9 cellular contexts compared by ENCODE assay signal in genomic region chr2:144659731-144660275, GRCh38.
A peak's percentile ranks its signal among the peaks of the same experiment; 100 is the strongest.
DNase-seq lines count a peak whose midpoint lies in the region; ATAC-seq, FAIRE-seq and TF ChIP-seq lines count a peak whose summit lies in the region.
"Had no signal": no experiment of that assay in that cellular context is flagged by ENCODE, and none has a peak within 500 bp of the region (broad histone marks: within the 10 kb centered on the region; RNA-seq: fewer than 3 reads in every experiment).

No MANE protein-coding gene starts in this region.

- H3K4me3 Mint-ChIP-seq in CD4-positive, alpha-beta memory T cell = peak overlapping the region in 1 of 8 donors; percentile 29

- RAD21 ChIA-PET in GM12878 (lab: Charles Lee; ENCODE audit: unreplicated experiment) = no interaction called here

- TF ChIP-seq RAD21 in GM12878 (IDR thresholded peaks at IDR 0.05; ENCODE audit: insufficient read depth, low read depth, low read length) = no peak

- H3K9ac ChIP-seq in GM12878 (ENCODE audit: control insufficient read depth, insufficient read depth, low read length) (no peak overlapping the region), rectal smooth muscle tissue (ENCODE audit: low read length) (no peak overlapping the region)

- no peaks in the 10 kb centered on the region for H3K4me1 ChIP-seq in CD4-positive, alpha-beta memory T cell (ENCODE audit: insufficient read depth, low read length)
- H3K4me1 ChIP-seq in GM12878 (ENCODE audit: control insufficient read depth, insufficient read depth, low read length) (no peaks in the 10 kb centered on the region), rectal smooth muscle tissue (ENCODE audit: control insufficient read depth, insufficient read depth, low read length) (no peaks in the 10 kb centered on the region)

- no TSS peak for BruUV-seq in GM12878 (replicated peaks; lab: Mats Ljungman, UMichigan)

- WGBS in GM12878 (ENCODE audit: insufficient coverage, insufficient replicate concordance, low lambda C conversion rate, missing lambda C conversion rate) = 14% methylated on average over 10 of the region's 10 CpGs

- H3K4me1 Mint-ChIP-seq in CD4-positive, alpha-beta memory T cell = peaks cover 0 to 2% (median under 1%) of the 10 kb centered on the region in 4 donors

- no peaks in the 10 kb centered on the region for H3K27me3 ChIP-seq in CD4-positive, alpha-beta memory T cell (ENCODE audit: insufficient read depth, low read length)
- peaks cover 0 to 1% of the 10 kb centered on the region in 2 experiments; a peak in 1 of 4 replicates for H3K27me3 ChIP-seq in GM12878 (replicated peaks in 1 of 2; ENCODE audit: control insufficient read depth in 2 of 2, insufficient read depth in 2 of 2, low read length in 1 of 2)
- no peaks in the 10 kb centered on the region for H3K27me3 ChIP-seq in rectal smooth muscle tissue (ENCODE audit: control insufficient read depth, insufficient read depth, low read length)

- POLR2A ChIA-PET in CD4-positive, alpha-beta memory T cell (lab: Charles Lee; ENCODE audit: partially characterized antibody) = no interaction called here
- POLR2A ChIA-PET in GM12878 (lab: Charles Lee) = no interaction called here

- no peak overlapping the region for H3K4me2 ChIP-seq in GM12878 (ENCODE audit: control insufficient read depth, insufficient read depth)

- H3K9me3 ChIP-seq in CD4-positive, alpha-beta memory T cell (ENCODE audit: control insufficient read depth in 1 of 2, low read length in 2 of 2) = no peaks in the 10 kb centered on the region
- no peaks in the 10 kb centered on the region for H3K9me3 ChIP-seq in GM12878 (replicated peaks; ENCODE audit: control insufficient read depth, insufficient read depth, low read length)

- H3K36me3 Mint-ChIP-seq in CD4-positive, alpha-beta memory T cell = no peaks in the 10 kb centered on the region

- no peak overlapping the region for H3K4me3 ChIP-seq in CD4-positive, alpha-beta memory T cell (ENCODE audit: low read length in 2 of 2)
- no peak overlapping the region for H3K4me3 ChIP-seq in GM12878
- H3K4me3 ChIP-seq in rectal smooth muscle tissue (ENCODE audit: low read length) = no peak overlapping the region

- no peak overlapping the region for H3K27ac ChIP-seq in CD4-positive, alpha-beta memory T cell (ENCODE audit: low read depth, low read length)
- no peak overlapping the region for H3K27ac ChIP-seq in GM12878 (ENCODE audit: control insufficient read depth, insufficient read depth)
- peak overlapping the region; percentile 12 for H3K27ac ChIP-seq in rectal smooth muscle tissue (ENCODE audit: low read depth, low read length)

- in situ Hi-C loops in GM12878 (cut with MboI) = no loop called here

- H3K79me2 ChIP-seq in GM12878 (ENCODE audit: control insufficient read depth, insufficient read depth, low read length) = no peaks in the 10 kb centered on the region

- DNase-seq in CD4-positive, alpha-beta memory T cell = peak; percentile 16 to 58 (median 36)
- DNase-seq in NOMO-1 (lab: John Stamatoyannopoulos, UW; ENCODE audit: unreplicated experiment in 2 of 2) (peak; percentile 95 to 97), GM12878 (ENCODE audit: low read depth, low spot score) (no peak), NCI-H82 treated with DMSO at 0.1 percent for 48 hours (lab: John Stamatoyannopoulos, UW; ENCODE audit: unreplicated experiment) (no peak), NCI-H510A treated with DMSO at 0.1 percent for 48 hours (lab: John Stamatoyannopoulos, UW) (no peak)

- FAIRE-seq in GM12878 (lab: Jason Lieb, UNC) = no peak
- FAIRE-seq: colon had no signal

- ATAC-seq in GM12878 = peak; percentile 70
- no peak for ATAC-seq in HG03159 (IDR thresholded peaks at IDR 0.05; ENCODE audit: unreplicated experiment)
- ATAC-seq in HG03045 (IDR thresholded peaks at IDR 0.05; ENCODE audit: unreplicated experiment) = no peak

- intact Hi-C loops in CD4-positive, alpha-beta memory T cell (cut with micrococcal nuclease) = no loop called here
- intact Hi-C loops in GM12878 (cut with micrococcal nuclease; ENCODE audit: unreplicated experiment) = no loop called here

- H2AFZ ChIP-seq in GM12878 (ENCODE audit: control insufficient read depth, low read depth, low read length) = no peak overlapping the region

- no peak for TF ChIP-seq POLR2A in GM12878 (IDR thresholded peaks at IDR 0.05; ENCODE audit: low read depth, low read length)

- no peaks in the 10 kb centered on the region for H4K20me1 ChIP-seq in GM12878 (ENCODE audit: control insufficient read depth, insufficient read depth)

- CTCF ChIA-PET in CD4-positive, alpha-beta memory T cell (lab: Charles Lee; ENCODE audit: partially characterized antibody) = no interaction called here
- CTCF ChIA-PET in GM12878 (lab: Yijun Ruan, JAX) = no interaction called here

- H3K27ac Mint-ChIP-seq in CD4-positive, alpha-beta memory T cell = peak overlapping the region in 3 of 7 donors; percentile 26 to 58 (median 57)

- no peak for TF ChIP-seq CTCF in GM12878 (IDR thresholded peaks at IDR 0.05 in 2 of 3, conservative IDR thresholded peaks at IDR 0.05 in 1 of 3; ENCODE audit: control insufficient read depth in 2 of 3, extremely low read depth in 1 of 3, insufficient read depth in 1 of 3, low read depth in 3 of 3, low read length in 3 of 3)

- H3K36me3 ChIP-seq in CD4-positive, alpha-beta memory T cell (ENCODE audit: insufficient read depth, low read length) = no peaks in the 10 kb centered on the region
- no peaks in the 10 kb centered on the region for H3K36me3 ChIP-seq in GM12878 (ENCODE audit: control insufficient read depth in 2 of 2, insufficient read depth in 2 of 2, low read length in 1 of 2)
- H3K36me3 ChIP-seq in rectal smooth muscle tissue (ENCODE audit: control insufficient read depth, insufficient read depth, low read length) = no peaks in the 10 kb centered on the region

- peaks cover 0 to 2% of the 10 kb centered on the region in 2 donors for H3K27me3 Mint-ChIP-seq in CD4-positive, alpha-beta memory T cell

- H3K9me3 Mint-ChIP-seq in CD4-positive, alpha-beta memory T cell = no peaks in the 10 kb centered on the region

- SMC1A ChIA-PET in GM12878 (lab: Charles Lee; ENCODE audit: uncharacterized antibody, unreplicated experiment) = interaction anchor here (0.6 kb wide), 2 partner anchors 13 to 795 kb away, joined by 3 read pairs; no protein-coding TSS in a partner anchor

- no peak for TF ChIP-seq EP300 in GM12878 (IDR thresholded peaks at IDR 0.05; ENCODE audit: borderline replicate concordance in 1 of 2, control insufficient read depth in 1 of 2, low read depth in 2 of 2, low read length in 2 of 2)

TF ChIP-seq in GM12878, 131 proteins besides CTCF, POLR2A, EP300 and RAD21 (continues in another document):
- TF ChIP-seq IKZF1 (conservative IDR thresholded peaks at IDR 0.05) (no peak), SREBF1 (IDR thresholded peaks at IDR 0.05; ENCODE audit: low read length) (no peak), MEF2A (IDR thresholded peaks at IDR 0.05; ENCODE audit: insufficient read depth, low read depth, low read length) (no peak), RELA (IDR thresholded peaks at IDR 0.05; ENCODE audit: borderline replicate concordance, partially characterized antibody) (no peak), NRF1 (conservative IDR thresholded peaks at IDR 0.05; ENCODE audit: low read depth, low read length) (no peak), ZNF592 (IDR thresholded peaks at IDR 0.05) (no peak), EED (IDR thresholded peaks at IDR 0.05; ENCODE audit: low read depth) (no peak), TAF1 (IDR thresholded peaks at IDR 0.05; ENCODE audit: borderline replicate concordance, low read depth, low read length) (no peak)

Comparison
In these comparisons a context has a peak if more than half of its experiments do, and no peak if none do; other contexts are left out.
1. DNase-seq: peak in CD4-positive, alpha-beta memory T cell (5 of 5) and NOMO-1 (2 of 2); none in GM12878 (single experiment), NCI-H82 treated with DMSO at 0.1 percent for 48 hours (single experiment) and NCI-H510A treated with DMSO at 0.1 percent for 48 hours (single experiment).